Comparison of ENCODE assay signal across 16 cellular contexts in the genomic region with DNA sequence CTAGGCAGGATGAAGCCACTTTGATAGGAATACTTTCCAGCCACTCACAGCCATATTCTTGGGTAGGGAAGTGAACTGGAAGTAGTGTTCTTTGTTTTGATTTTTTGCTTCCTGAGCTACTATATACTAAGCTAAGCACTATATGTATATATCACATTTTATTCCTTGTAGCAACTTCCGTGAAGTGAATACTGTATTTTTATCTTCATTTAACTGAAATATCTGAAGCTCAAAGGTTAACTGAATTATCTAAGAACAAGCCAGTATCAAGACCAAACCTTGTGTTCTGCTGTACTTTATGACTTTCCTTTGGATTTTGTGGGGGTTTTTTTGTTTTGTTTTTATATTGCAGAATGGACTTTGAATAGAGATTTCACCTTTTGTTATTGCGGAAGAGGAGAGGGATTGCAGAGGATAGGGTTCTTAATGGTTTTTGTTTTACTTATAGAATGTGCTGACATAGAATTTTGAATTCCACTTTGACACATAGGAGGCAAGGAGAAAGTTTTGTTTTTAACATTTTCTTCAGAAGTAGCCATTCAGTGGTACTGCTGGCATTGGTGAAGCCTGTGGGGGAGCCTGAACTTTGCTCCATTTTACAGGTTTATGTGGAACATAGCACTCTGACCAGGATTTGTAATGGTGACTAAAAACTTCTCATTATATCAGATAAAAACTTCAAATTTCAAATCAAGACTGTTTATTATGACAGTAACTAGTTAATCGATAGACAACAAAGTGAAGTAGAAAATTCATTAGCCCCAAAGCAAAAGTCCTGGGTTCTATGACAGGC. TPM values are rescaled to one million over a fixed set of nuclear protein-coding genes. Genes with fewer than 3 reads are reported as not detected.
DNase-seq lines count a peak whose midpoint lies in the region; ATAC-seq and TF ChIP-seq lines count a peak whose summit lies in the region.
"Had no signal": no experiment of that assay in that cellular context is flagged by ENCODE, and none has a peak within 500 bp of the region (broad histone marks: within the 10 kb centered on the region; RNA-seq: fewer than 3 reads in every experiment).

No MANE protein-coding gene starts in this region.

- in situ Hi-C loops in transverse colon (cut with MboI; ENCODE audit: low pct_ligation_motif_present in 1 of 4, low pct_unique_long_range_greater_than_20kb in 1 of 4, low sequenced_read_pairs in 3 of 4), result no loop called here

- H3K36me3 Mint-ChIP-seq in stimulated activated naive CD8-positive, alpha-beta T cell treated with anti-CD3 and anti-CD28 coated beads, Interleukin-15, Interleukin-2, amounts not matched to agents 100 ng/mL and 50 ng/mL, for 24 hours (ENCODE audit: low read depth), result peaks cover 19% of the 10 kb centered on the region

- no peaks in the 10 kb centered on the region for H3K27me3 Mint-ChIP-seq in stimulated activated naive CD8-positive, alpha-beta T cell treated with anti-CD3 and anti-CD28 coated beads, Interleukin-15, Interleukin-2, amounts not matched to agents 100 ng/mL and 50 ng/mL, for 24 hours
- H3K27me3 Mint-ChIP-seq: CD4-positive, alpha-beta memory T cell; IgD-negative memory B cell had no signal

- H3K4me1 Mint-ChIP-seq in stimulated activated naive CD8-positive, alpha-beta T cell treated with anti-CD3 and anti-CD28 coated beads, Interleukin-15, Interleukin-2, amounts not matched to agents 100 ng/mL and 50 ng/mL, for 24 hours (ENCODE audit: low read depth), result no peaks in the 10 kb centered on the region
- H3K4me1 Mint-ChIP-seq: H9 had no signal

- no peaks in the 10 kb centered on the region for H3K9me3 Mint-ChIP-seq in stimulated activated naive CD8-positive, alpha-beta T cell treated with anti-CD3 and anti-CD28 coated beads, Interleukin-15, Interleukin-2, amounts not matched to agents 100 ng/mL and 50 ng/mL, for 24 hours
- H3K9me3 Mint-ChIP-seq: CD4-positive, alpha-beta memory T cell; H9 had no signal

- intact Hi-C loops in colonic mucosa (cut with DNase I), result no loop called here
- intact Hi-C loops in mucosa of descending colon (cut with DNase I, micrococcal nuclease), result no loop called here
- intact Hi-C loops in transverse colon (cut with DNase I; ENCODE audit: low total_unique reads), result no loop called here

- TF ChIP-seq POLR2A in transverse colon (IDR thresholded peaks at IDR 0.05), result no peak

- DNase-seq in stimulated activated naive CD8-positive, alpha-beta T cell treated with anti-CD3 and anti-CD28 coated beads, Interleukin-15, Interleukin-2, amounts not matched to agents 100 U/mL and 50 U/mL, for 24 hours, result no peak
- DNase-seq in colonic mucosa (no peak), mucosa of descending colon (peak in 1 of 3 donors; percentile 32), transverse colon (no peak), NCI-H1694 treated with DMSO at 0.1 percent for 48 hours (lab: John Stamatoyannopoulos, UW) (no peak), NCI-H446 (lab: John Stamatoyannopoulos, UW) (no peak), HEK293T (ENCODE audit: extremely low spot score) (no peak)
- DNase-seq: CD4-positive, alpha-beta memory T cell; DMS79; H9; NCI-H187 treated with DMSO at 0.1 percent for 48 hours; NCI-H446 treated with DMSO at 0.1 percent for 48 hours; NK-92 treated with Interleukin-12 subunit alpha and Interleukin-12 subunit beta, amount 100 ng/mL, for 24 hours; SHP77 had no signal

- no peaks in the 10 kb centered on the region for H3K36me3 ChIP-seq in colonic mucosa
- no peaks in the 10 kb centered on the region for H3K36me3 ChIP-seq in mucosa of descending colon (ENCODE audit: low read depth)
- no peaks in the 10 kb centered on the region for H3K36me3 ChIP-seq in transverse colon

- no peak overlapping the region for H3K4me3 Mint-ChIP-seq in stimulated activated naive CD8-positive, alpha-beta T cell treated with anti-CD3 and anti-CD28 coated beads, Interleukin-15, Interleukin-2, amounts not matched to agents 100 ng/mL and 50 ng/mL, for 24 hours
- H3K4me3 Mint-ChIP-seq: CD4-positive, alpha-beta memory T cell; H9; IgD-negative memory B cell had no signal

- ATAC-seq in stimulated activated naive CD8-positive, alpha-beta T cell treated with anti-CD3 and anti-CD28 coated beads, Interleukin-15, Interleukin-2, amounts not matched to agents 100 U/mL and 50 U/mL, for 24 hours, result no peak
- peak; percentile 92 for ATAC-seq in mucosa of descending colon

- 68 to 78% methylated on average over 3 of the region's 3 CpGs for WGBS in transverse colon (ENCODE audit: low coverage in 1 of 2), 2 donors

- CTCF ChIA-PET in HEK293T (lab: Yijun Ruan, JAX), result no interaction called here

- no peaks in the 10 kb centered on the region for H3K9me3 ChIP-seq in colonic mucosa
- no peaks in the 10 kb centered on the region for H3K9me3 ChIP-seq in mucosa of descending colon
- H3K9me3 ChIP-seq in transverse colon, result no peaks in the 10 kb centered on the region

- POLR2A ChIA-PET in HEK293T (lab: Yijun Ruan, JAX), result no interaction called here

- peak overlapping the region; percentile 16 for H3K27ac Mint-ChIP-seq in stimulated activated naive CD8-positive, alpha-beta T cell treated with anti-CD3 and anti-CD28 coated beads, Interleukin-15, Interleukin-2, amounts not matched to agents 100 ng/mL and 50 ng/mL, for 24 hours
- H3K27ac Mint-ChIP-seq: H9 had no signal

- no peak overlapping the region for H3K9ac ChIP-seq in colonic mucosa (ENCODE audit: low read depth in 2 of 2, low read length in 2 of 2)

- TF ChIP-seq CTCF in colonic mucosa (IDR thresholded peaks at IDR 0.05) (no peak), mucosa of descending colon (IDR thresholded peaks at IDR 0.05) (no peak), transverse colon (IDR thresholded peaks at IDR 0.05) (no peak)

- peak overlapping the region; percentile 76 for H3K27ac ChIP-seq in colonic mucosa
- H3K27ac ChIP-seq in transverse colon, result peak overlapping the region; percentile 42 to 66 (median 60)

- no peaks in the 10 kb centered on the region for H3K4me1 ChIP-seq in colonic mucosa
- peaks cover 10% of the 10 kb centered on the region for H3K4me1 ChIP-seq in mucosa of descending colon (ENCODE audit: low read depth)
- H3K4me1 ChIP-seq in transverse colon, result peaks cover 0 to 4% (median 0%) of the 10 kb centered on the region in 4 donors

- H3K27me3 ChIP-seq in colonic mucosa (no peaks in the 10 kb centered on the region), transverse colon (no peaks in the 10 kb centered on the region)

- TF ChIP-seq EP300 in transverse colon (IDR thresholded peaks at IDR 0.05; ENCODE audit: low read depth), result no peak

- no peak overlapping the region for H3K4me3 ChIP-seq in colonic mucosa
- H3K4me3 ChIP-seq in mucosa of descending colon, result no peak overlapping the region
- no peak overlapping the region for H3K4me3 ChIP-seq in transverse colon

TF ChIP-seq in HEK293T, 16 proteins besides CTCF, POLR2A, EP300 and RAD21:
- TF ChIP-seq PKNOX1 (IDR thresholded peaks at IDR 0.05) (no peak), ARNT (IDR thresholded peaks at IDR 0.05) (no peak), SP1 (IDR thresholded peaks at IDR 0.05) (no peak), FOXK2 (IDR thresholded peaks at IDR 0.05) (no peak), NFRKB (IDR thresholded peaks at IDR 0.05) (no peak), CTBP1 (IDR thresholded peaks at IDR 0.05; ENCODE audit: borderline replicate concordance) (no peak), SUZ12 (IDR thresholded peaks at IDR 0.05) (no peak), ELF4 (IDR thresholded peaks at IDR 0.05) (no peak), FOXA1 (IDR thresholded peaks at IDR 0.05) (no peak)
TF ChIP-seq in HEK293T: peak in this region for 0.

RNA-seq across cellular contexts. Expression of gene RNF138, which starts 24.1 kb away (rescaled TPM):
- 10 to 100 TPM; 48.3 to 53.2 TPM for total RNA-seq in colonic mucosa
- total RNA-seq in mucosa of descending colon, result 10 to 100 TPM; 37.3 to 74.3 (median 45.7) TPM
- total RNA-seq in transverse colon, result 10 to 100 TPM; 18.3 to 32.2 (median 28.5) TPM

RNA-seq across cellular contexts. Expression of gene RNF125, which starts 48.9 kb away (rescaled TPM):
- 10 to 100 TPM in 1 of 2 donors, 1 to 10 TPM in 1; 8.4 to 13.9 TPM for total RNA-seq in colonic mucosa
- total RNA-seq in mucosa of descending colon, result 10 to 100 TPM in 1 of 3 donors, 1 to 10 TPM in 2; 7.5 to 18.7 (median 8.9) TPM
- total RNA-seq in transverse colon, result 10 to 100 TPM in 2 of 4 donors, 1 to 10 TPM in 2; 7.9 to 12.1 (median 10.3) TPM
